In the genomic region with DNA sequence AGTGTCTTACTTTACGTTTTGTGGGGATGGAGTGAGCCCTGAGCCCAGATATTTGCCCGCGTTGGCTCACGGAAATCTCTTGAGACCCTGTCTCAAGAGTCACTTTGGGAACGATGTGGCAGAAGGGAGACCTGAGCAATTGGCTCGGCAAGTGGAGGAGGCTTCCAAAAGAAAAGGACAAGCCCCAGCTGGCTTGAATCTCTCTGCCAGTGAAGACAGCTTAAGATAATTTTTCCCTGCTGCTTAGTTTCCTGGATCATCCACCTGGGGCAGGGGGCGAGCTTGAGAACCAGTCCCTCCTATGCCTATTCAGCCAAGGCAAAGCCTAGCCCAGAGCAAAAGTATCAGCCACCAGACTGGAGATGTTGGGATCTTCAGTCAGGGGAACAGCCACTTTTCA, we compare ENCODE assay signal across 1 cellular context.
TF ChIP-seq lines count a peak whose summit lies in the region.

No MANE protein-coding gene starts in this region.

TF ChIP-seq in HEK293, 187 proteins besides CTCF, POLR2A, EP300 and RAD21 (continued from another document):
- TF ChIP-seq, protein P1, sequence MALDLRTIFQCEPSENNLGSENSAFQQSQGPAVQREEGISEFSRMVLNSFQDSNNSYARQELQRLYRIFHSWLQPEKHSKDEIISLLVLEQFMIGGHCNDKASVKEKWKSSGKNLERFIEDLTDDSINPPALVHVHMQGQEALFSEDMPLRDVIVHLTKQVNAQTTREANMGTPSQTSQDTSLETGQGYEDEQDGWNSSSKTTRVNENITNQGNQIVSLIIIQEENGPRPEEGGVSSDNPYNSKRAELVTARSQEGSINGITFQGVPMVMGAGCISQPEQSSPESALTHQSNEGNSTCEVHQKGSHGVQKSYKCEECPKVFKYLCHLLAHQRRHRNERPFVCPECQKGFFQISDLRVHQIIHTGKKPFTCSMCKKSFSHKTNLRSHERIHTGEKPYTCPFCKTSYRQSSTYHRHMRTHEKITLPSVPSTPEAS (tag by site-specific recombination; IDR thresholded peaks at IDR 0.05) = no peak
- TF ChIP-seq ZNF785 (tag by site-specific recombination; IDR thresholded peaks at IDR 0.05) (no peak), ZNF830 (tag by site-specific recombination; IDR thresholded peaks at IDR 0.05; ENCODE audit: low read depth) (no peak), ZNF664 (tag by site-specific recombination; IDR thresholded peaks at IDR 0.05) (no peak), SETDB1 (IDR thresholded peaks at IDR 0.05; ENCODE audit: insufficient read length, low read length) (no peak), ZNF473 (tag by site-specific recombination; IDR thresholded peaks at IDR 0.05) (no peak)
- TF ChIP-seq, protein P2, sequence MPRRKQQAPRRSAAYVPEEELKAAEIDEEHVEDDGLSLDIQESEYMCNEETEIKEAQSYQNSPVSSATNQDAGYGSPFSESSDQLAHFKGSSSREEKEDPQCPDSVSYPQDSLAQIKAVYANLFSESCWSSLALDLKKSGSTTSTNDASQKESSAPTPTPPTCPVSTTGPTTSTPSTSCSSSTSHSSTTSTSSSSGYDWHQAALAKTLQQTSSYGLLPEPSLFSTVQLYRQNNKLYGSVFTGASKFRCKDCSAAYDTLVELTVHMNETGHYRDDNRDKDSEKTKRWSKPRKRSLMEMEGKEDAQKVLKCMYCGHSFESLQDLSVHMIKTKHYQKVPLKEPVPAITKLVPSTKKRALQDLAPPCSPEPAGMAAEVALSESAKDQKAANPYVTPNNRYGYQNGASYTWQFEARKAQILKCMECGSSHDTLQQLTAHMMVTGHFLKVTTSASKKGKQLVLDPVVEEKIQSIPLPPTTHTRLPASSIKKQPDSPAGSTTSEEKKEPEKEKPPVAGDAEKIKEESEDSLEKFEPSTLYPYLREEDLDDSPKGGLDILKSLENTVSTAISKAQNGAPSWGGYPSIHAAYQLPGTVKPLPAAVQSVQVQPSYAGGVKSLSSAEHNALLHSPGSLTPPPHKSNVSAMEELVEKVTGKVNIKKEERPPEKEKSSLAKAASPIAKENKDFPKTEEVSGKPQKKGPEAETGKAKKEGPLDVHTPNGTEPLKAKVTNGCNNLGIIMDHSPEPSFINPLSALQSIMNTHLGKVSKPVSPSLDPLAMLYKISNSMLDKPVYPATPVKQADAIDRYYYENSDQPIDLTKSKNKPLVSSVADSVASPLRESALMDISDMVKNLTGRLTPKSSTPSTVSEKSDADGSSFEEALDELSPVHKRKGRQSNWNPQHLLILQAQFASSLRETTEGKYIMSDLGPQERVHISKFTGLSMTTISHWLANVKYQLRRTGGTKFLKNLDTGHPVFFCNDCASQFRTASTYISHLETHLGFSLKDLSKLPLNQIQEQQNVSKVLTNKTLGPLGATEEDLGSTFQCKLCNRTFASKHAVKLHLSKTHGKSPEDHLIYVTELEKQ (tag by site-specific recombination; IDR thresholded peaks at IDR 0.05; ENCODE audit: borderline replicate concordance) = no peak
TF ChIP-seq in HEK293: peak in this region for 0.
